ENCODE assay signal across 19 cellular contexts in genomic region chr1:180028864-180029263, GRCh38.
DNase-seq lines count a peak whose midpoint lies in the region; ATAC-seq and TF ChIP-seq lines count a peak whose summit lies in the region.
"Had no signal": no experiment of that assay in that cellular context is flagged by ENCODE, and none has a peak within 500 bp of the region (broad histone marks: within the 10 kb centered on the region; RNA-seq: fewer than 3 reads in every experiment).

No MANE protein-coding gene starts in this region.

- H3K27me3 ChIP-seq in liver (ENCODE audit: control insufficient read depth in 4 of 4, insufficient read depth in 4 of 4, low read length in 3 of 4) (no peaks in the 10 kb centered on the region), right lobe of liver (no peaks in the 10 kb centered on the region), Panc1 (ENCODE audit: control insufficient read depth, insufficient read depth, low read length) (no peaks in the 10 kb centered on the region), colonic mucosa (no peaks in the 10 kb centered on the region)
- H3K27me3 ChIP-seq: ovary had no signal

- H3K9ac ChIP-seq in liver (ENCODE audit: low read depth in 1 of 2, low read length in 2 of 2) (no peak overlapping the region), colonic mucosa (ENCODE audit: low read depth in 2 of 2, low read length in 2 of 2) (no peak overlapping the region)

- intact Hi-C loops in right lobe of liver (cut with DNase I) (no loop called here), Panc1 (cut with micrococcal nuclease; ENCODE audit: unreplicated experiment) (no loop called here), colonic mucosa (cut with DNase I) (no loop called here)

- peaks cover 5 to 16% (median 10%) of the 10 kb centered on the region in 4 donors for H3K4me1 ChIP-seq in liver (ENCODE audit: control insufficient read depth in 4 of 4, insufficient read depth in 4 of 4, low read length in 3 of 4)
- peaks cover 0 to 24% (median 2%) of the 10 kb centered on the region in 4 donors for H3K4me1 ChIP-seq in right lobe of liver
- H3K4me1 ChIP-seq in Panc1 (ENCODE audit: control insufficient read depth, insufficient read depth, low read length), result no peaks in the 10 kb centered on the region
- H3K4me1 ChIP-seq in colonic mucosa, result no peaks in the 10 kb centered on the region

- TF ChIP-seq POLR2A in right lobe of liver (IDR thresholded peaks at IDR 0.05), result no peak

- no peaks in the 10 kb centered on the region for H3K9me3 ChIP-seq in liver (ENCODE audit: control insufficient read depth in 4 of 4, low read length in 3 of 4)
- H3K9me3 ChIP-seq in right lobe of liver, result no peaks in the 10 kb centered on the region
- no peaks in the 10 kb centered on the region for H3K9me3 ChIP-seq in Panc1 (ENCODE audit: control insufficient read depth, insufficient read depth, low read depth, low read length)
- H3K9me3 ChIP-seq in colonic mucosa, result no peaks in the 10 kb centered on the region
- H3K9me3 ChIP-seq: ovary had no signal

- H3K4me3 ChIP-seq in liver (ENCODE audit: low read depth in 1 of 3, low read length in 3 of 3), result no peak overlapping the region
- no peak overlapping the region for H3K4me3 ChIP-seq in right lobe of liver
- no peak overlapping the region for H3K4me3 ChIP-seq in Panc1 (ENCODE audit: low read depth in 2 of 2, low read length in 2 of 2)
- no peak overlapping the region for H3K4me3 ChIP-seq in fibroblast of villous mesenchyme (ENCODE audit: low read depth, low read length)
- no peak overlapping the region for H3K4me3 ChIP-seq in foreskin fibroblast (ENCODE audit: low read depth in 1 of 2, low read length in 2 of 2)
- no peak overlapping the region for H3K4me3 ChIP-seq in colonic mucosa
- H3K4me3 ChIP-seq: ovary had no signal

- TF ChIP-seq CTCF in liver (IDR thresholded peaks at IDR 0.05; ENCODE audit: low read depth, low read length, missing input control) (peak; percentile 5), right lobe of liver (IDR thresholded peaks at IDR 0.05) (no peak), Panc1 (IDR thresholded peaks at IDR 0.05) (no peak; the same call in 1 of the 2 replicates), fibroblast of villous mesenchyme (IDR thresholded peaks at IDR 0.05; ENCODE audit: insufficient read depth, low read depth, low read length) (peak; percentile 19), foreskin fibroblast (IDR thresholded peaks at IDR 0.05; ENCODE audit: low read depth, low read length) (no peak), colonic mucosa (IDR thresholded peaks at IDR 0.05) (no peak)

- CTCF ChIA-PET in Panc1 (lab: Charles Lee), result no interaction called here

- peak in 1 of 2 donors; percentile 22 for TF ChIP-seq RAD21 in liver (IDR thresholded peaks at IDR 0.05)

- peaks cover 2 to 17% (median 14%) of the 10 kb centered on the region in 4 donors for H3K36me3 ChIP-seq in liver (ENCODE audit: control insufficient read depth in 4 of 4, insufficient read depth in 3 of 4, low read depth in 1 of 4, low read length in 3 of 4)
- H3K36me3 ChIP-seq in right lobe of liver, result peaks cover 3 to 26% (median 5%) of the 10 kb centered on the region in 4 donors
- H3K36me3 ChIP-seq in Panc1 (ENCODE audit: control insufficient read depth, insufficient read depth, low read length), result peaks cover 23% of the 10 kb centered on the region
- peaks cover 6% of the 10 kb centered on the region for H3K36me3 ChIP-seq in colonic mucosa
- H3K36me3 ChIP-seq: ovary had no signal

- ATAC-seq in right lobe of liver (no peak), Panc1 (0 out of 2 replicates have a peak, but pooled peaks have one; percentile 56), GM18498 (IDR thresholded peaks at IDR 0.05; ENCODE audit: unreplicated experiment) (no peak)
- ATAC-seq: stimulated activated memory B cell treated with anti-CD40 and anti-IgM and Interleukin-4, amounts not matched to agents 10 μg/mL and 1 μg/mL and 100 μg/mL, for 72 hours; T-cell had no signal

- BruUV-seq in Panc1 (replicated peaks; lab: Mats Ljungman, UMichigan), result no TSS peak

- 92% methylated on average over 1 of the region's 1 CpG for WGBS in liver
- 100% methylated on average over 1 of the region's 1 CpG for WGBS in right lobe of liver (ENCODE audit: insufficient coverage, low coverage, low lambda C conversion rate, missing lambda C conversion rate)

- H3K27ac ChIP-seq in liver (ENCODE audit: low read depth in 1 of 2, low read length in 2 of 2) (no peak overlapping the region), right lobe of liver (peak overlapping the region in 1 of 3 donors; percentile 44), Panc1 (ENCODE audit: low read length) (no peak overlapping the region), colonic mucosa (no peak overlapping the region)
- H3K27ac ChIP-seq: epithelial cell of prostate, ovary had no signal

- POLR2A ChIA-PET in Panc1 (lab: Charles Lee), result no interaction called here

- DNase-seq in right lobe of liver (no peak), Panc1 (ENCODE audit: low read depth, low spot score) (no peak), fibroblast of villous mesenchyme (ENCODE audit: low read depth) (no peak), foreskin fibroblast (no peak), colonic mucosa (no peak), DMS53 treated with DMSO at 0.1 percent for 48 hours (lab: John Stamatoyannopoulos, UW; ENCODE audit: unreplicated experiment) (no peak)
- DNase-seq: activated B cell treated with CpG ODN at 0.5 μM for 24 hours; activated effector memory CD4-positive, alpha-beta T cell treated with Interleukin-2 at 50 U/mL for 16 hours; Calu3; kidney; midbrain; NCI-H187 treated with DMSO at 0.1 percent for 48 hours; NCI-H526; ovary; T-cell had no signal

- in situ Hi-C loops in Panc1 (cut with HindIII; ENCODE audit: low pct_unique_long_range_greater_than_20kb, low sequenced_read_pairs), result no loop called here

TF ChIP-seq in liver, 16 proteins besides CTCF, POLR2A, EP300 and RAD21:
- no peak for TF ChIP-seq TAF1 (conservative IDR thresholded peaks at IDR 0.05)
- TF ChIP-seq SP1 (IDR thresholded peaks at IDR 0.05), result no peak

Comparison
In these comparisons a context has a peak if more than half of its experiments do, and no peak if none do; other contexts are left out.
1. CTCF ChIP-seq: peak in liver (single experiment) and fibroblast of villous mesenchyme (single experiment); none in right lobe of liver (0 of 4), Panc1 (single experiment), foreskin fibroblast (single experiment) and colonic mucosa (single experiment).